Comparison of ENCODE assay signal across 11 cellular contexts in genomic region chr6:79719248-79719975, GRCh38.
DNase-seq lines count a peak whose midpoint lies in the region; ATAC-seq and TF ChIP-seq lines count a peak whose summit lies in the region.
"Had no signal": no experiment of that assay in that cellular context is flagged by ENCODE, and none has a peak within 500 bp of the region (broad histone marks: within the 10 kb centered on the region; RNA-seq: fewer than 3 reads in every experiment).

No MANE protein-coding gene starts in this region.

- H2AFZ ChIP-seq in PC-3 (ENCODE audit: low read length): no peak overlapping the region

- peak in 3 of 4 donors; percentile 34 to 59 (median 44) for ATAC-seq in heart left ventricle
- peak; percentile 20; the same call in 1 of the 2 replicates for ATAC-seq in PC-3
- ATAC-seq in GM21526 (IDR thresholded peaks at IDR 0.05; ENCODE audit: low FRiP score, unreplicated experiment): no peak
- ATAC-seq in HG02571 (IDR thresholded peaks at IDR 0.05; ENCODE audit: unreplicated experiment): no peak
- ATAC-seq: natural killer cell had no signal

- BruUV-seq in PC-3 (replicated peaks; lab: Mats Ljungman, UMichigan): no TSS peak

- POLR2A ChIA-PET in PC-3 (lab: Charles Lee; ENCODE audit: unreplicated experiment): no interaction called here

- no peaks in the 10 kb centered on the region for H3K36me3 ChIP-seq in heart left ventricle
- H3K36me3 ChIP-seq in PC-3 (ENCODE audit: low read depth, low read length): no peaks in the 10 kb centered on the region

- TF ChIP-seq POLR2A in heart left ventricle (IDR thresholded peaks at IDR 0.05): no peak

- H3K27me3 ChIP-seq in heart left ventricle (no peaks in the 10 kb centered on the region), PC-3 (ENCODE audit: low read length) (no peaks in the 10 kb centered on the region)

- no peak overlapping the region for H3K9ac ChIP-seq in PC-3 (ENCODE audit: low read length)

- no peaks in the 10 kb centered on the region for H3K9me3 ChIP-seq in heart left ventricle
- H3K9me3 ChIP-seq in PC-3 (ENCODE audit: low read length): no peaks in the 10 kb centered on the region

- no peak overlapping the region for H3K4me3 ChIP-seq in heart left ventricle
- no peak overlapping the region for H3K4me3 ChIP-seq in PC-3 (ENCODE audit: low read length)
- H3K4me3 ChIP-seq in fibroblast of mammary gland (ENCODE audit: control insufficient read depth, low read depth, low read length): no peak overlapping the region

- no peaks in the 10 kb centered on the region for H3F3A ChIP-seq in PC-3 (ENCODE audit: low read length, unreplicated experiment)

- H4K20me1 ChIP-seq in PC-3 (ENCODE audit: low read length): no peaks in the 10 kb centered on the region

- no peaks in the 10 kb centered on the region for H3K79me2 ChIP-seq in PC-3 (ENCODE audit: low read length)

- H3K4me2 ChIP-seq in PC-3 (ENCODE audit: low read length): no peak overlapping the region

- H3K27ac ChIP-seq in heart left ventricle: no peak overlapping the region
- no peak overlapping the region for H3K27ac ChIP-seq in PC-3 (ENCODE audit: low read length)

- H3K4me1 ChIP-seq in heart left ventricle: peaks cover 0 to 6% (median 0%) of the 10 kb centered on the region in 12 donors
- no peaks in the 10 kb centered on the region for H3K4me1 ChIP-seq in PC-3 (ENCODE audit: insufficient read depth, low read length)

- 66 to 73% (median 71%) methylated on average over 6 of the region's 6 CpGs for WGBS in heart left ventricle, 4 donors

- CTCF ChIA-PET in PC-3 (lab: Charles Lee): no interaction called here

- no peaks in the 10 kb centered on the region for H3K9me2 ChIP-seq in PC-3 (replicated peaks; ENCODE audit: low read length)

- DNase-seq in heart left ventricle (peak in 1 of 5 donors; percentile 25), cardiac septum (ENCODE audit: low spot score) (no peak), PC-3 (peak; percentile 4), fibroblast of mammary gland (ENCODE audit: low read depth) (peak; percentile 87), germinal center (ENCODE audit: low spot score) (no peak), T1000 (lab: John Stamatoyannopoulos, UW) (no peak)
- DNase-seq: activated B cell treated with CpG ODN at 0.5 μM for 24 hours, natural killer cell, trophoblast cell had no signal

- intact Hi-C loops in heart left ventricle (cut with DNase I): loop anchor here in 1 of 10 donors (10.0 kb wide), 1 partner anchor 145 kb away; no protein-coding TSS in a partner anchor
- intact Hi-C loops in cardiac septum (cut with DNase I): no loop called here
- intact Hi-C loops in PC-3 (cut with micrococcal nuclease): no loop called here

- TF ChIP-seq CTCF in heart left ventricle (IDR thresholded peaks at IDR 0.05) (no peak), PC-3 (conservative IDR thresholded peaks at IDR 0.05; ENCODE audit: low read depth, low read length) (no peak), fibroblast of mammary gland (conservative IDR thresholded peaks at IDR 0.05; ENCODE audit: control insufficient read depth, insufficient read depth, low read depth, low read length) (no peak)

Comparison
In these comparisons a context has a peak if more than half of its experiments do, and no peak if none do; other contexts are left out.
1. ATAC-seq: peak in heart left ventricle (3 of 4) and PC-3 (single experiment); none in GM21526 (single experiment) and HG02571 (single experiment).
2. DNase-seq: peak in PC-3 (single experiment) and fibroblast of mammary gland (single experiment); none in cardiac septum (single experiment), germinal center (single experiment) and T1000 (single experiment).